Comparison of ENCODE assay signal across 8 cellular contexts in genomic region chr9:17810728-17811634, GRCh38.
DNase-seq lines count a peak whose midpoint lies in the region; ATAC-seq and TF ChIP-seq lines count a peak whose summit lies in the region.

No MANE protein-coding gene starts in this region.

- POLR2A ChIA-PET in HCT116 (lab: Charles Lee), result no interaction called here

- no peak overlapping the region for H2BK120ac ChIP-seq in trophoblast cell (ENCODE audit: insufficient read depth, low read length, poor library complexity)

- no peak overlapping the region for H2BK5ac ChIP-seq in trophoblast cell (ENCODE audit: low read depth, low read length, poor library complexity)

- H4K12ac ChIP-seq in trophoblast cell (ENCODE audit: low read depth, low read length), result no peak overlapping the region

- DNase-seq in NCI-H2081 (lab: John Stamatoyannopoulos, UW), result peak; percentile 77
- DNase-seq in NCI-H2081 treated with DMSO at 0.1 percent for 48 hours (lab: John Stamatoyannopoulos, UW), result no peak
- peak; percentile 15 for DNase-seq in HCT116 (ENCODE audit: low read depth, low spot score)
- DNase-seq in NCI-H2029 (lab: John Stamatoyannopoulos, UW), result peak; percentile 10
- DNase-seq in WERI-Rb-1, result peak; percentile 50
- peak; percentile 65 for DNase-seq in fibroblast of villous mesenchyme (ENCODE audit: low read depth)
- DNase-seq in trophoblast cell, result peak; percentile 37 to 82
- DNase-seq in stimulated activated naive CD4-positive, alpha-beta T cell (lab: John Stamatoyannopoulos, UW), result no peak

- H2AFZ ChIP-seq in HCT116 (ENCODE audit: low read depth, low read length, poor library complexity, severe bottlenecking), result no peak overlapping the region
- H2AFZ ChIP-seq in trophoblast cell (ENCODE audit: insufficient read depth, low read length, poor library complexity), result no peak overlapping the region

- no peaks in the 10 kb centered on the region for H3K79me2 ChIP-seq in HCT116 (ENCODE audit: insufficient read depth, low read length)
- no peaks in the 10 kb centered on the region for H3K79me2 ChIP-seq in trophoblast cell (ENCODE audit: control insufficient read depth, insufficient read depth, low read length, poor library complexity)

- no peak for ATAC-seq in HCT116

- H3K27ac ChIP-seq in HCT116 (ENCODE audit: low read depth, low read length), result no peak overlapping the region
- no peak overlapping the region for H3K27ac ChIP-seq in WERI-Rb-1
- no peak overlapping the region for H3K27ac ChIP-seq in trophoblast cell (ENCODE audit: low read depth, low read length)

- no peaks in the 10 kb centered on the region for H3K79me1 ChIP-seq in trophoblast cell (ENCODE audit: low read length)

- TF ChIP-seq POLR2A in HCT116 (IDR thresholded peaks at IDR 0.05; ENCODE audit: borderline replicate concordance, extremely low read depth, insufficient read depth, insufficient read length), result no peak

- H3K4me1 ChIP-seq in HCT116 (ENCODE audit: control insufficient read depth in 1 of 2, insufficient read depth in 2 of 2, low read length in 2 of 2) (no peaks in the 10 kb centered on the region), trophoblast cell (ENCODE audit: control insufficient read depth in 1 of 2, insufficient read depth in 2 of 2, low read length in 2 of 2) (no peaks in the 10 kb centered on the region)

- H2AK5ac ChIP-seq in trophoblast cell (ENCODE audit: low read length), result no peak overlapping the region

- no peaks in the 10 kb centered on the region for H4K20me1 ChIP-seq in HCT116 (ENCODE audit: insufficient read depth)

- TF ChIP-seq RAD21 in HCT116 (IDR thresholded peaks at IDR 0.05; ENCODE audit: low read depth), result peak; percentile 64

- H3K14ac ChIP-seq in trophoblast cell (ENCODE audit: low read length), result no peak overlapping the region

- peak; percentile 36 to 79 (median 71); a peak in 5 of 6 replicates for TF ChIP-seq CTCF in HCT116 (IDR thresholded peaks at IDR 0.05 in 2 of 3, conservative IDR thresholded peaks at IDR 0.05 in 1 of 3; ENCODE audit: borderline replicate concordance in 1 of 3, insufficient read depth in 1 of 3, low read depth in 2 of 3, low read length in 2 of 3)
- peak; percentile 66 for TF ChIP-seq CTCF in WERI-Rb-1 (IDR thresholded peaks at IDR 0.05; ENCODE audit: low read depth, low read length)
- TF ChIP-seq CTCF in fibroblast of villous mesenchyme (IDR thresholded peaks at IDR 0.05; ENCODE audit: insufficient read depth, low read depth, low read length), result peak; percentile 83

- H2BK12ac ChIP-seq in trophoblast cell (ENCODE audit: low read length), result no peak overlapping the region

- CTCF ChIA-PET in HCT116 (lab: Charles Lee), result interaction anchor here (0.6 to 1.6 kb wide), 13 partner anchors 10 to 1646 kb away, joined by 3 to 12 read pairs (median 3); no protein-coding TSS in a partner anchor

- no peak overlapping the region for H3K23ac ChIP-seq in trophoblast cell (ENCODE audit: low read length)

- no peak overlapping the region for H3K4ac ChIP-seq in trophoblast cell (ENCODE audit: low read depth, low read length)

- no CpG with 5 or more reads among the region's 14 CpGs for WGBS in trophoblast cell (ENCODE audit: extremely low coverage, insufficient coverage, insufficient read length)

- H3K4me2 ChIP-seq in HCT116 (ENCODE audit: low read length) (no peak overlapping the region), trophoblast cell (ENCODE audit: low read length) (no peak overlapping the region)

- intact Hi-C loops in HCT116 (cut with micrococcal nuclease), result loop anchor here (1.0 to 2.0 kb wide), 3 partner anchors 397 to 1646 kb away; no protein-coding TSS in a partner anchor

- no peak overlapping the region for H3K4me3 ChIP-seq in HCT116 (replicated peaks in 1 of 2; ENCODE audit: low read depth in 1 of 2, low read length in 2 of 2)
- H3K4me3 ChIP-seq in WERI-Rb-1 (ENCODE audit: low read depth, low read length), result no peak overlapping the region
- H3K4me3 ChIP-seq in fibroblast of villous mesenchyme (ENCODE audit: low read depth, low read length), result no peak overlapping the region
- H3K4me3 ChIP-seq in trophoblast cell (ENCODE audit: low read depth, low read length), result no peak overlapping the region

- H3K18ac ChIP-seq in trophoblast cell (ENCODE audit: low read length), result no peak overlapping the region

- no peak overlapping the region for H4K8ac ChIP-seq in trophoblast cell (ENCODE audit: low read depth, low read length)

- H3K36me3 ChIP-seq in HCT116 (ENCODE audit: control insufficient read depth in 1 of 2, insufficient read depth in 2 of 2, low read length in 2 of 2) (no peaks in the 10 kb centered on the region), WERI-Rb-1 (no peaks in the 10 kb centered on the region), trophoblast cell (ENCODE audit: control insufficient read depth in 1 of 2, insufficient read depth in 2 of 2, low read length in 2 of 2) (no peaks in the 10 kb centered on the region)

- no TSS peak for BruUV-seq in HCT116 (replicated peaks; lab: Mats Ljungman, UMichigan)

- H3K9me2 ChIP-seq in HCT116 (ENCODE audit: insufficient read depth), result no peaks in the 10 kb centered on the region

- H3K9ac ChIP-seq in HCT116 (ENCODE audit: low read length) (no peak overlapping the region), trophoblast cell (ENCODE audit: low read length) (no peak overlapping the region)

- H3K9me3 ChIP-seq in HCT116 (ENCODE audit: control insufficient read depth in 1 of 2, insufficient read depth in 1 of 2, low read depth in 1 of 2, low read length in 2 of 2) (no peaks in the 10 kb centered on the region), WERI-Rb-1 (ENCODE audit: severe bottlenecking) (no peaks in the 10 kb centered on the region), trophoblast cell (ENCODE audit: insufficient read depth, low read depth, low read length) (no peaks in the 10 kb centered on the region)

- RAD21 ChIA-PET in HCT116 (lab: Charles Lee; ENCODE audit: low non-redundant PET in 1 of 2, low total read pairs in 2 of 2, uncharacterized antibody in 2 of 2, unreplicated experiment in 2 of 2), result interaction anchor here in 1 of 2 experiments (0.5 to 1.2 kb wide), 2 partner anchors 402 to 1185 kb away, joined by 3 to 4 read pairs; no protein-coding TSS in a partner anchor

- no peaks in the 10 kb centered on the region for H3K27me3 ChIP-seq in HCT116 (ENCODE audit: insufficient read depth, low read length)
- H3K27me3 ChIP-seq in WERI-Rb-1 (ENCODE audit: insufficient read depth, low read depth, severe bottlenecking), result no peaks in the 10 kb centered on the region
- H3K27me3 ChIP-seq in trophoblast cell (ENCODE audit: insufficient read depth, low read length), result no peaks in the 10 kb centered on the region

- no peak overlapping the region for H4K91ac ChIP-seq in trophoblast cell (ENCODE audit: low read depth, low read length)

TF ChIP-seq in HCT116, 20 proteins besides CTCF, POLR2A, EP300 and RAD21:
- TF ChIP-seq EZH2 (IDR thresholded peaks at IDR 0.05), result no peak
- TF ChIP-seq YY1 (IDR thresholded peaks at IDR 0.05; ENCODE audit: extremely low read depth, insufficient replicate concordance, low read depth, low read length), result no peak
- no peak for TF ChIP-seq FOSL1 (IDR thresholded peaks at IDR 0.05; ENCODE audit: low read depth)
- TF ChIP-seq EZH2phosphoT487 (IDR thresholded peaks at IDR 0.05; ENCODE audit: borderline replicate concordance), result no peak
- no peak for TF ChIP-seq ZNF274 (IDR thresholded peaks at IDR 0.05; ENCODE audit: low read depth, low read length)
- no peak for TF ChIP-seq ATF3 (IDR thresholded peaks at IDR 0.05)
- no peak for TF ChIP-seq EGR1 (IDR thresholded peaks at IDR 0.05; ENCODE audit: low read depth)
- TF ChIP-seq JUND (IDR thresholded peaks at IDR 0.05), result no peak
- no peak for TF ChIP-seq POLR2AphosphoS5 (IDR thresholded peaks at IDR 0.05; ENCODE audit: low read depth, low read length)
- TF ChIP-seq MAX (IDR thresholded peaks at IDR 0.05), result no peak
- TF ChIP-seq ELF1 (IDR thresholded peaks at IDR 0.05; ENCODE audit: borderline replicate concordance, low read depth), result no peak
- TF ChIP-seq ZBTB33 (IDR thresholded peaks at IDR 0.05; ENCODE audit: extremely low read depth, insufficient replicate concordance, low read length), result no peak

Comparison
In these comparisons a context has a peak if more than half of its experiments do, and no peak if none do; other contexts are left out.
1. DNase-seq: peak in NCI-H2081 (2 of 2), HCT116 (single experiment), NCI-H2029 (single experiment), WERI-Rb-1 (single experiment), fibroblast of villous mesenchyme (single experiment) and trophoblast cell (2 of 2); none in NCI-H2081 treated with DMSO at 0.1 percent for 48 hours (single experiment) and stimulated activated naive CD4-positive, alpha-beta T cell (0 of 6).
2. Peak in every context shown above with its lines, with median percentiles within 50 percentile points of each other: CTCF ChIP-seq.